ENCODE assay signal across 6 cellular contexts in the genomic region with DNA sequence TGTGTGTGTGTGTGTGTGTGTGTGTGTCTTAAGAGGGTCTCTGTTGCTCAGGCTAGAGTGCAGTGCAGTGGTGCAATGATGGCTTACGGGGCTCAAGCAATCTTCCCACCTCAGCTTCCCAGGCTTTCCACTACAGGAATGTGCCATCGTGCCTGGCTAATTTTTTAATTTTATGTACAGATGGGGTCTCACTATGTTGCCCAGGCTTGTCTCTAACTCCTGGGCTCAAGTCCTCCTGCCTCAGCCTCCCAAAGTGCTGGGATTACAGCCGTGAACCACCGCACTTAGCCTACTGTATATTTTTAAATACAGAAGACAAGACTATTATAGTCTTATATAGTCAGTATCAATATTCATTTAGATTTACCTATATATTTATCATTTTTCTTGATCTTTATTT.
"Had no signal": no experiment of that assay in that cellular context is flagged by ENCODE, and none has a peak within 500 bp of the region (broad histone marks: within the 10 kb centered on the region; RNA-seq: fewer than 3 reads in every experiment).

No MANE protein-coding gene starts in this region.

- H3K9ac ChIP-seq: KMS-11 had no signal

- H3K27ac ChIP-seq: HL-60, KMS-11 had no signal

- DNase-seq: IMR-90, KBM-7, KG1 had no signal

- H3K4me2 ChIP-seq: KMS-11 had no signal

- FAIRE-seq: HTR-8/SVneo had no signal
